ENCODE assay signal across 1 cellular context in the genomic region with DNA sequence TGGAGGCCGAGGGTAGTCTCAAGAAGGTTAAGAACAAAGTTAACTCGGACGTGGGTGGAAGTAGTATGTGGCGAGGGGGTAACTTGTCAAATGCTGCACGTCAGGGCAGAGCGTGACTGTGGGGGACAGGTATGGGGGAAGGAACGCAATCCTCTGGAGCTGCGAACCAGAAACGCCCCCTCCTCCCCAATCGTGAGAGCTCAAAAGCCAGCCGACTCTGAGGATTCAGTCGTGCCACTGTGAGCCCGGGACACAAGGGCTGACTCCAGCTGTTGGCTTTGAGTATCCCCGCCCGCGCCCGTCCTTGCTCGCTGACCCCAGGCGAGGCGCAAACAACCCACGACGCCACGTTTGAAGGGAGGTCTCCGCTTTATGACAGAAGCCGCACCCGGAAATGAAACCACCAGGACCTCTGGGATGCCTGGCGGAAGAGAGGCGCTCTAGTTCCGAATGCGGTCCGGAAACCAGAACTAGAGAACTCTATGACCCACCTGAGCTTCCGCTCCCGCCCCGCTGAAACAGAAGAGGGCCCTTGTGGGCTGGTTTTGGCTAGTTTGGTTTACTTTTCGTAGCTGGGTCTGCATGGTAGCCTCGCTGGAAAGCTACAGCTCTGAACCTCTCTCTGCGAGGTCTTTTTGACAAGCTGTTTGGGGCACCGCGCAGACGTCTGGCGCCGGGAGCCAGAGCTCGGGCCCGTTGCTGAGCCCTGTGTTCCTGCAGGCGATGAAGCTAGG.
TF ChIP-seq lines count a peak whose summit lies in the region.

Gene PEX12, minus strand, starts transcription at position 377 of the 734 bp plus-strand sequence. CDS start 550 bp downstream, outside the sequence.

TF ChIP-seq in HCT116, 20 proteins besides CTCF, POLR2A, EP300 and RAD21 (continued from another document):
- no peak for TF ChIP-seq REST (IDR thresholded peaks at IDR 0.05; ENCODE audit: low read depth)
- TF ChIP-seq ELF1 (IDR thresholded peaks at IDR 0.05; ENCODE audit: borderline replicate concordance, low read depth), result peak; percentile 95
- peak; percentile 64 for TF ChIP-seq SP1 (IDR thresholded peaks at IDR 0.05; ENCODE audit: low read depth)
- peak; percentile 57; the same call in 1 of the 2 replicates for TF ChIP-seq CBX3 (IDR thresholded peaks at IDR 0.05; ENCODE audit: low read depth)
- TF ChIP-seq POLR2AphosphoS5 (IDR thresholded peaks at IDR 0.05; ENCODE audit: low read depth, low read length), result peak; percentile 97
- peak; percentile 71 for TF ChIP-seq EGR1 (IDR thresholded peaks at IDR 0.05; ENCODE audit: low read depth)
- no peak for TF ChIP-seq ZNF274 (IDR thresholded peaks at IDR 0.05; ENCODE audit: low read depth, low read length)
- TF ChIP-seq ATF3 (IDR thresholded peaks at IDR 0.05), result no peak
- peak; percentile 87 for TF ChIP-seq SIN3A (IDR thresholded peaks at IDR 0.05; ENCODE audit: low read depth)
- peak; percentile 91 for TF ChIP-seq MAX (IDR thresholded peaks at IDR 0.05)
- peak; percentile 87 for TF ChIP-seq YY1 (IDR thresholded peaks at IDR 0.05; ENCODE audit: extremely low read depth, insufficient replicate concordance, low read depth, low read length)
